In the genomic region with DNA sequence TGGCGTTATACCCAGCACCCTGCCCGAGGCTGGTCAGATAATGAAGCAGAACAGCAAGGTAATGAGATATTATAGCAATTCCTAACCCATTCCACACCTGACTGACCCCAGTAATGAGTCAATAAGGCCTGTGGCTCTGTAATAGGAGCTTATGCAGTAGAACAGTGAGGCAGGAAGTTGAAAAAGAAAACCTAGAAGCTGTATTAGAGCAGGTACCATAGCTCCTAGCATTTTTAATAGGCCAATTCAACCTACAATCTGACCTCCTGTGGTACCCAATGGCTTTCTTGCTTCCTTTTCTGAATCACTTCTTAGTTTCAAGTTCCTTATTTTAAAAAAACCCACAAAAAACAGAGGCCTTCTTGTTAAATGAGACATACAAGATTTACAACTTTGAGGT, we compare ENCODE assay signal across 9 cellular contexts. TPM values are rescaled to one million over a fixed set of nuclear protein-coding genes. Genes with fewer than 3 reads are reported as not detected.
DNase-seq lines count a peak whose midpoint lies in the region; ATAC-seq and TF ChIP-seq lines count a peak whose summit lies in the region.
"Had no signal": no experiment of that assay in that cellular context is flagged by ENCODE, and none has a peak within 500 bp of the region (broad histone marks: within the 10 kb centered on the region; RNA-seq: fewer than 3 reads in every experiment).

No MANE protein-coding gene starts in this region.

- no peak overlapping the region for H2AFZ ChIP-seq in OCI-LY3 (ENCODE audit: low read depth, low read length)

- H3K36me3 ChIP-seq in GM06990 (ENCODE audit: control insufficient read depth, insufficient read depth, low read length) (no peaks in the 10 kb centered on the region), OCI-LY3 (replicated peaks; ENCODE audit: low read depth, low read length) (peaks cover 15% of the 10 kb centered on the region)

- no peaks in the 10 kb centered on the region for H3K36me3 Mint-ChIP-seq in activated CD4-positive, alpha-beta T cell treated with anti-CD3 and anti-CD28 coated beads, Interleukin-2, amount 10 ng/mL, durations not matched to agents 24 days and 14 days (ENCODE audit: low read depth)
- H3K36me3 Mint-ChIP-seq: CD8-positive, alpha-beta T cell had no signal

- intact Hi-C loops in activated CD4-positive, alpha-beta T cell treated with anti-CD3 and anti-CD28 coated beads, Interleukin-2, amount 10 ng/mL, durations not matched to agents 24 days and 14 days (cut with micrococcal nuclease): no loop called here

- TF ChIP-seq CTCF in GM06990 (IDR thresholded peaks at IDR 0.05; ENCODE audit: insufficient read depth, low read length, poor library complexity, severe bottlenecking) (no peak), OCI-LY3 (IDR thresholded peaks at IDR 0.05; ENCODE audit: low read depth, low read length) (no peak)

- H3K9me3 Mint-ChIP-seq in activated CD4-positive, alpha-beta T cell treated with anti-CD3 and anti-CD28 coated beads, Interleukin-2, amount 10 ng/mL, durations not matched to agents 24 days and 14 days: no peaks in the 10 kb centered on the region

- peaks cover 20% of the 10 kb centered on the region for H3K4me1 ChIP-seq in OCI-LY3 (ENCODE audit: low read length)

- no peaks in the 10 kb centered on the region for H3K79me2 ChIP-seq in OCI-LY3 (ENCODE audit: low read length)

- H3K4me3 Mint-ChIP-seq in activated CD4-positive, alpha-beta T cell treated with anti-CD3 and anti-CD28 coated beads, Interleukin-2, amount 10 ng/mL, durations not matched to agents 24 days and 14 days: no peak overlapping the region
- H3K4me3 Mint-ChIP-seq: CD8-positive, alpha-beta T cell had no signal

- no peaks in the 10 kb centered on the region for H3K27me3 ChIP-seq in GM06990 (replicated peaks; ENCODE audit: control insufficient read depth, insufficient read depth, low read length)
- H3K27me3 ChIP-seq in OCI-LY3 (ENCODE audit: low read depth, low read length): peaks cover 80% of the 10 kb centered on the region

- no peak overlapping the region for H3K9ac ChIP-seq in OCI-LY3 (ENCODE audit: low read length)

- H3K4me2 ChIP-seq in OCI-LY3 (ENCODE audit: low read length): peak overlapping the region; percentile 61

- peaks cover 19% of the 10 kb centered on the region for H4K20me1 ChIP-seq in OCI-LY3 (ENCODE audit: insufficient read depth, low read length)

- H3K27ac Mint-ChIP-seq in activated CD4-positive, alpha-beta T cell treated with anti-CD3 and anti-CD28 coated beads, Interleukin-2, amount 10 ng/mL, durations not matched to agents 24 days and 14 days: no peak overlapping the region
- H3K27ac Mint-ChIP-seq: CD8-positive, alpha-beta T cell had no signal

- DNase-seq in GM06990 (ENCODE audit: extremely low read depth, insufficient read length) (peak; percentile 71), NCI-H1694 (lab: John Stamatoyannopoulos, UW) (no peak), activated gamma-delta T cell treated with Interleukin-2 at 50 U/mL for 16 hours (no peak)
- DNase-seq in activated CD8-positive, alpha-beta memory T cell treated with anti-CD3 and anti-CD28 coated beads for 24 hours: no peak
- no peak for DNase-seq in activated CD4-positive, alpha-beta T cell treated with anti-CD3 and anti-CD28 coated beads, Interleukin-2, amount 10 ng/mL, durations not matched to agents 24 days and 14 days
- DNase-seq: CD8-positive, alpha-beta T cell had no signal

- H3K4me3 ChIP-seq in GM06990 (replicated peaks; ENCODE audit: low read depth, low read length): no peak overlapping the region
- no peak overlapping the region for H3K4me3 ChIP-seq in OCI-LY3 (ENCODE audit: low read length)

- no peaks in the 10 kb centered on the region for H3K27me3 Mint-ChIP-seq in activated CD4-positive, alpha-beta T cell treated with anti-CD3 and anti-CD28 coated beads, Interleukin-2, amount 10 ng/mL, durations not matched to agents 24 days and 14 days

- peaks cover 40% of the 10 kb centered on the region for H3K9me3 ChIP-seq in OCI-LY3 (ENCODE audit: insufficient read depth, low read length)

- ATAC-seq in GM21381 (IDR thresholded peaks at IDR 0.05; ENCODE audit: unreplicated experiment) (peak; percentile 99), HG03432 (IDR thresholded peaks at IDR 0.05; ENCODE audit: unreplicated experiment) (peak; percentile 100)
- ATAC-seq: CD8-positive, alpha-beta T cell had no signal

- no peaks in the 10 kb centered on the region for H3K4me1 Mint-ChIP-seq in activated CD4-positive, alpha-beta T cell treated with anti-CD3 and anti-CD28 coated beads, Interleukin-2, amount 10 ng/mL, durations not matched to agents 24 days and 14 days

- no peak overlapping the region for H3K27ac ChIP-seq in OCI-LY3 (ENCODE audit: low read length)

RNA-seq across cellular contexts. Expression of gene MAP2, which starts 43.6 kb away (rescaled TPM):
- not detected in 2 replicates for total RNA-seq in activated CD4-positive, alpha-beta T cell treated with anti-CD3 and anti-CD28 coated beads, Interleukin-2, amount 10 ng/mL, durations not matched to agents 24 days and 14 days
- total RNA-seq: CD8-positive, alpha-beta T cell had no signal
